10 cellular contexts compared by ENCODE assay signal in genomic region chr6:112879920-112880413, GRCh38.
DNase-seq lines count a peak whose midpoint lies in the region; ATAC-seq and TF ChIP-seq lines count a peak whose summit lies in the region.
"Had no signal": no experiment of that assay in that cellular context is flagged by ENCODE, and none has a peak within 500 bp of the region (broad histone marks: within the 10 kb centered on the region; RNA-seq: fewer than 3 reads in every experiment).

No MANE protein-coding gene starts in this region.

- H3K4me1 ChIP-seq in left ventricle myocardium inferior (peaks cover 6% of the 10 kb centered on the region), esophagus muscularis mucosa (peaks cover 0 to 15% (median 12%) of the 10 kb centered on the region in 4 donors)

- H3K27ac ChIP-seq in left ventricle myocardium inferior (replicated peaks) (no peak overlapping the region), esophagus muscularis mucosa (replicated peaks in 1 of 4) (no peak overlapping the region)

- no peak overlapping the region for H3K4me3 ChIP-seq in left ventricle myocardium inferior
- no peak overlapping the region for H3K4me3 ChIP-seq in esophagus muscularis mucosa

- no peak for TF ChIP-seq POLR2A in esophagus muscularis mucosa (IDR thresholded peaks at IDR 0.05; ENCODE audit: low read depth)

- intact Hi-C loops in left ventricle myocardium inferior (cut with micrococcal nuclease) (no loop called here), esophagus muscularis mucosa (cut with DNase I) (no loop called here)

- H3K9me3 Mint-ChIP-seq in stimulated activated effector memory CD8-positive, alpha-beta T cell treated with anti-CD3 and anti-CD28 coated beads, Interleukin-12 subunit alpha, Interleukin-12 subunit beta, amount 100 ng/mL, for 72 hours = peaks cover 2% of the 10 kb centered on the region
- no peaks in the 10 kb centered on the region for H3K9me3 Mint-ChIP-seq in HFFc6
- H3K9me3 Mint-ChIP-seq: activated naive CD4-positive, alpha-beta T cell treated with anti-CD3 and anti-CD28 coated beads, Interleukin-2, amount 50 U/mL, for 24 hours had no signal

- H3K9me3 ChIP-seq in left ventricle myocardium inferior (replicated peaks) (no peaks in the 10 kb centered on the region), esophagus muscularis mucosa (no peaks in the 10 kb centered on the region)

- H3K36me3 ChIP-seq in left ventricle myocardium inferior (no peaks in the 10 kb centered on the region), esophagus muscularis mucosa (no peaks in the 10 kb centered on the region)

- no peak overlapping the region for H3K4me3 Mint-ChIP-seq in stimulated activated effector memory CD8-positive, alpha-beta T cell treated with anti-CD3 and anti-CD28 coated beads, Interleukin-12 subunit alpha, Interleukin-12 subunit beta, amount 100 ng/mL, for 72 hours
- H3K4me3 Mint-ChIP-seq in HFFc6 = no peak overlapping the region
- H3K4me3 Mint-ChIP-seq: activated naive CD4-positive, alpha-beta T cell treated with anti-CD3 and anti-CD28 coated beads, Interleukin-2, amount 50 U/mL, for 24 hours had no signal

- no peak for TF ChIP-seq CTCF in left ventricle myocardium inferior (IDR thresholded peaks at IDR 0.05; ENCODE audit: borderline replicate concordance)
- TF ChIP-seq CTCF in HFFc6 (IDR thresholded peaks at IDR 0.05) = no peak
- no peak for TF ChIP-seq CTCF in esophagus muscularis mucosa (IDR thresholded peaks at IDR 0.05)

- peak; percentile 72 for DNase-seq in NCI-H82 (lab: John Stamatoyannopoulos, UW)
- no peak for DNase-seq in NCI-H82 treated with DMSO at 0.1 percent for 48 hours (lab: John Stamatoyannopoulos, UW; ENCODE audit: unreplicated experiment)
- peak; percentile 16 for DNase-seq in SK-N-DZ (ENCODE audit: low spot score)
- peak; percentile 13 for DNase-seq in left ventricle myocardium inferior
- no peak for DNase-seq in stimulated activated effector memory CD8-positive, alpha-beta T cell treated with anti-CD3 and anti-CD28 coated beads, Interleukin-12 subunit alpha, Interleukin-12 subunit beta, amount 100 ng/mL, for 72 hours (ENCODE audit: low spot score in 2 of 2)
- no peak for DNase-seq in HFFc6
- no peak for DNase-seq in GF-D8 (lab: John Stamatoyannopoulos, UW)
- DNase-seq in esophagus muscularis mucosa (ENCODE audit: extremely low spot score) = no peak
- DNase-seq: ACHN had no signal

- H3K4me1 Mint-ChIP-seq in stimulated activated effector memory CD8-positive, alpha-beta T cell treated with anti-CD3 and anti-CD28 coated beads, Interleukin-12 subunit alpha, Interleukin-12 subunit beta, amount 100 ng/mL, for 72 hours = no peaks in the 10 kb centered on the region
- peaks cover 66% of the 10 kb centered on the region for H3K4me1 Mint-ChIP-seq in HFFc6 (ENCODE audit: low read depth)
- H3K4me1 Mint-ChIP-seq: activated naive CD4-positive, alpha-beta T cell treated with anti-CD3 and anti-CD28 coated beads, Interleukin-2, amount 50 U/mL, for 24 hours had no signal

- no peak overlapping the region for H3K27ac Mint-ChIP-seq in stimulated activated effector memory CD8-positive, alpha-beta T cell treated with anti-CD3 and anti-CD28 coated beads, Interleukin-12 subunit alpha, Interleukin-12 subunit beta, amount 100 ng/mL, for 72 hours
- no peak overlapping the region for H3K27ac Mint-ChIP-seq in HFFc6
- H3K27ac Mint-ChIP-seq: activated naive CD4-positive, alpha-beta T cell treated with anti-CD3 and anti-CD28 coated beads, Interleukin-2, amount 50 U/mL, for 24 hours had no signal

- TF ChIP-seq EP300 in esophagus muscularis mucosa (IDR thresholded peaks at IDR 0.05) = no peak

- no peaks in the 10 kb centered on the region for H3K36me3 Mint-ChIP-seq in stimulated activated effector memory CD8-positive, alpha-beta T cell treated with anti-CD3 and anti-CD28 coated beads, Interleukin-12 subunit alpha, Interleukin-12 subunit beta, amount 100 ng/mL, for 72 hours
- no peaks in the 10 kb centered on the region for H3K36me3 Mint-ChIP-seq in HFFc6 (ENCODE audit: low read depth)
- H3K36me3 Mint-ChIP-seq: activated naive CD4-positive, alpha-beta T cell treated with anti-CD3 and anti-CD28 coated beads, Interleukin-2, amount 50 U/mL, for 24 hours had no signal

- H3K27me3 ChIP-seq in left ventricle myocardium inferior (ENCODE audit: low read depth) (no peaks in the 10 kb centered on the region), esophagus muscularis mucosa (no peaks in the 10 kb centered on the region)

- no peaks in the 10 kb centered on the region for H3K27me3 Mint-ChIP-seq in HFFc6 (ENCODE audit: insufficient read depth)
- H3K27me3 Mint-ChIP-seq: activated naive CD4-positive, alpha-beta T cell treated with anti-CD3 and anti-CD28 coated beads, Interleukin-2, amount 50 U/mL, for 24 hours had no signal

- peak; percentile 32 for ATAC-seq in stimulated activated effector memory CD8-positive, alpha-beta T cell treated with anti-CD3 and anti-CD28 coated beads, Interleukin-12 subunit alpha, Interleukin-12 subunit beta, amount 100 ng/mL, for 72 hours

- 95% methylated on average over 7 of the region's 20 CpGs for WGBS in esophagus muscularis mucosa

Comparison
In these comparisons a context has a peak if more than half of its experiments do, and no peak if none do; other contexts are left out.
1. DNase-seq: peak in NCI-H82 (single experiment), SK-N-DZ (single experiment) and left ventricle myocardium inferior (single experiment); none in NCI-H82 treated with DMSO at 0.1 percent for 48 hours (single experiment), stimulated activated effector memory CD8-positive, alpha-beta T cell treated with anti-CD3 and anti-CD28 coated beads, Interleukin-12 subunit alpha, Interleukin-12 subunit beta, amount 100 ng/mL, for 72 hours (0 of 2), HFFc6 (single experiment), GF-D8 (single experiment) and esophagus muscularis mucosa (single experiment).